Comparison of ENCODE assay signal across 14 cellular contexts in genomic region chr12:118980407-118981014, GRCh38. TPM values are rescaled to one million over a fixed set of nuclear protein-coding genes. Genes with fewer than 3 reads are reported as not detected.
DNase-seq lines count a peak whose midpoint lies in the region; ATAC-seq and TF ChIP-seq lines count a peak whose summit lies in the region.
"Had no signal": no experiment of that assay in that cellular context is flagged by ENCODE, and none has a peak within 500 bp of the region (broad histone marks: within the 10 kb centered on the region; RNA-seq: fewer than 3 reads in every experiment).

No MANE protein-coding gene starts in this region.

- peak overlapping the region; percentile 68 for H3K27ac Mint-ChIP-seq in endodermal cell
- H3K27ac Mint-ChIP-seq in progenitor cell of endocrine pancreas = no peak overlapping the region
- H3K27ac Mint-ChIP-seq: activated naive CD8-positive, alpha-beta T cell treated with anti-CD3 and anti-CD28 coated beads for 36 hours; memory B cell had no signal

- H3K27ac ChIP-seq in endodermal cell (ENCODE audit: low read depth, low read length) = peak overlapping the region; percentile 90
- no peak overlapping the region for H3K27ac ChIP-seq in foreskin keratinocyte
- H3K27ac ChIP-seq: testis had no signal

- H3K36me3 ChIP-seq in endodermal cell (ENCODE audit: control insufficient read depth, insufficient read depth, low read length) = no peaks in the 10 kb centered on the region

- H3K27me3 Mint-ChIP-seq in endodermal cell (ENCODE audit: insufficient read depth) (peaks cover 85% of the 10 kb centered on the region), progenitor cell of endocrine pancreas (peaks cover 88% of the 10 kb centered on the region)

- H3K27me3 ChIP-seq in endodermal cell (ENCODE audit: control insufficient read depth, insufficient read depth, low read length, poor library complexity, severe bottlenecking) (peaks cover 65% of the 10 kb centered on the region), foreskin keratinocyte (peaks cover 4% of the 10 kb centered on the region)
- H3K27me3 ChIP-seq: testis had no signal

- peak overlapping the region; percentile 82 for H3K4me3 ChIP-seq in endodermal cell (ENCODE audit: low read length)

- TF ChIP-seq CTCF in endodermal cell (conservative IDR thresholded peaks at IDR 0.05) (no peak), progenitor cell of endocrine pancreas (IDR thresholded peaks at IDR 0.05; ENCODE audit: unreplicated experiment) (no peak), foreskin keratinocyte (conservative IDR thresholded peaks at IDR 0.05) (no peak)

- H3K4me3 Mint-ChIP-seq in endodermal cell = peak overlapping the region; percentile 58
- peak overlapping the region; percentile 67 for H3K4me3 Mint-ChIP-seq in progenitor cell of endocrine pancreas (ENCODE audit: low read depth)
- H3K4me3 Mint-ChIP-seq: activated naive CD8-positive, alpha-beta T cell treated with anti-CD3 and anti-CD28 coated beads for 36 hours; memory B cell had no signal

- H3K36me3 Mint-ChIP-seq in endodermal cell (ENCODE audit: low read depth) = no peaks in the 10 kb centered on the region
- H3K36me3 Mint-ChIP-seq in progenitor cell of endocrine pancreas (ENCODE audit: insufficient read depth) = no peaks in the 10 kb centered on the region
- H3K36me3 Mint-ChIP-seq: activated naive CD8-positive, alpha-beta T cell treated with anti-CD3 and anti-CD28 coated beads for 36 hours; memory B cell had no signal

- DNase-seq in NCI-H2029 (lab: John Stamatoyannopoulos, UW) = peak; percentile 22
- no peak for DNase-seq in NCI-H2029 treated with DMSO at 0.1 percent for 48 hours (lab: John Stamatoyannopoulos, UW)
- DNase-seq in NCI-H446 treated with DMSO at 0.1 percent for 48 hours (lab: John Stamatoyannopoulos, UW) = peak; percentile 68
- peak; percentile 85 for DNase-seq in endodermal cell
- DNase-seq in progenitor cell of endocrine pancreas (ENCODE audit: low spot score, unreplicated experiment) = no peak
- DNase-seq in GF-D8 (lab: John Stamatoyannopoulos, UW) = no peak
- no peak for DNase-seq in foreskin keratinocyte
- DNase-seq: cortex of kidney, T-helper 9 cell had no signal

- H3K4me1 Mint-ChIP-seq in endodermal cell (peaks cover 5% of the 10 kb centered on the region), progenitor cell of endocrine pancreas (ENCODE audit: low read depth) (peaks cover 4% of the 10 kb centered on the region)
- H3K4me1 Mint-ChIP-seq: activated naive CD8-positive, alpha-beta T cell treated with anti-CD3 and anti-CD28 coated beads for 36 hours; memory B cell had no signal

- H3K9me3 Mint-ChIP-seq in endodermal cell (no peaks in the 10 kb centered on the region), progenitor cell of endocrine pancreas (ENCODE audit: low read depth) (no peaks in the 10 kb centered on the region)

- 0% methylated on average over 11 to 27 of the region's 29 CpGs for WGBS in endodermal cell (ENCODE audit: insufficient coverage in 1 of 2, insufficient read length in 1 of 2), 2 experiments

- no peak for ATAC-seq in GM18502 (IDR thresholded peaks at IDR 0.05; ENCODE audit: poor library complexity, unreplicated experiment)
- ATAC-seq in foreskin keratinocyte = no peak

- H3K9me3 ChIP-seq in endodermal cell (ENCODE audit: control insufficient read depth, low read length) = no peaks in the 10 kb centered on the region
- H3K9me3 ChIP-seq: testis had no signal

- H3K9ac ChIP-seq in endodermal cell (ENCODE audit: extremely low read depth, low read length, poor library complexity, severe bottlenecking) = no peak overlapping the region

- H3K4me1 ChIP-seq in endodermal cell (ENCODE audit: control insufficient read depth, insufficient read depth, low read length) = no peaks in the 10 kb centered on the region
- H3K4me1 ChIP-seq in foreskin keratinocyte = no peaks in the 10 kb centered on the region

RNA-seq across cellular contexts. Expression of gene SRRM4, which starts 0.8 kb away (rescaled TPM):
- total RNA-seq in endodermal cell (under 1 TPM; 0.44 to 0.71 TPM), progenitor cell of endocrine pancreas (2.1 and 2.4 TPM in 2 replicates), foreskin keratinocyte (not detected in 2 replicates)
- polyA plus RNA-seq in endodermal cell (2013, experiment 1 of 2) = 10.7 TPM
- polyA plus RNA-seq in endodermal cell (2013, experiment 2 of 2) = 9.5 TPM
- polyA plus RNA-seq in foreskin keratinocyte = not detected in 2 replicates
- total RNA-seq: A673; activated naive CD8-positive, alpha-beta T cell treated with anti-CD3 and anti-CD28 coated beads for 36 hours had no signal

Comparison
In these comparisons a context has a peak if more than half of its experiments do, and no peak if none do; other contexts are left out.
1. DNase-seq: peak in NCI-H2029 (single experiment), NCI-H446 treated with DMSO at 0.1 percent for 48 hours (single experiment) and endodermal cell (single experiment); none in NCI-H2029 treated with DMSO at 0.1 percent for 48 hours (single experiment), progenitor cell of endocrine pancreas (single experiment), GF-D8 (single experiment) and foreskin keratinocyte (0 of 2).